In genomic region chr21:15732996-15733329, GRCh38 we compare ENCODE assay signal across 11 cellular contexts. TPM values are rescaled to one million over a fixed set of nuclear protein-coding genes. Genes with fewer than 3 reads are reported as not detected.
DNase-seq lines count a peak whose midpoint lies in the region; ATAC-seq and TF ChIP-seq lines count a peak whose summit lies in the region.
"Had no signal": no experiment of that assay in that cellular context is flagged by ENCODE, and none has a peak within 500 bp of the region (broad histone marks: within the 10 kb centered on the region; RNA-seq: fewer than 3 reads in every experiment).

No MANE protein-coding gene starts in this region.

- H3K4me3 ChIP-seq in gastroesophageal sphincter (peak overlapping the region in 1 of 2 donors; percentile 93), stomach (peak overlapping the region; percentile 75 to 90 (median 84))

- H3K36me3 ChIP-seq in gastroesophageal sphincter (no peaks in the 10 kb centered on the region), stomach (no peaks in the 10 kb centered on the region)

- no peaks in the 10 kb centered on the region for H3K27me3 Mint-ChIP-seq in activated T-cell treated with anti-CD3 and anti-CD28 coated beads, Interleukin-2, amount 50 U/mL, for 4 hours (ENCODE audit: low read depth)

- WGBS in gastroesophageal sphincter (ENCODE audit: low coverage in 1 of 2), 2 donors, result 34 to 40% methylated on average over 2 to 3 of the region's 3 CpGs
- 3 to 16% (median 15%) methylated on average over 3 of the region's 3 CpGs for WGBS in stomach, 5 donors

- H3K4me3 Mint-ChIP-seq in activated T-cell treated with anti-CD3 and anti-CD28 coated beads, Interleukin-2, amount 50 U/mL, for 4 hours, result peak overlapping the region; percentile 63

- H3K9me3 ChIP-seq in gastroesophageal sphincter (no peaks in the 10 kb centered on the region), stomach (no peaks in the 10 kb centered on the region)

- intact Hi-C loops in stomach (cut with DNase I; ENCODE audit: low total_unique reads), result no loop called here

- H3K4me1 ChIP-seq in gastroesophageal sphincter (peaks cover 5 to 70% (median 9%) of the 10 kb centered on the region in 3 donors), stomach (peaks cover 15 to 71% (median 44%) of the 10 kb centered on the region in 4 donors)
- H3K4me1 ChIP-seq: parathyroid adenoma had no signal

- no peak for ATAC-seq in activated T-cell treated with anti-CD3 and anti-CD28 coated beads, Interleukin-2, amount 50 U/mL, for 4 hours
- no peak for ATAC-seq in gastroesophageal sphincter

- H3K27me3 ChIP-seq in gastroesophageal sphincter (no peaks in the 10 kb centered on the region), stomach (no peaks in the 10 kb centered on the region)

- no peak for DNase-seq in activated T-cell treated with anti-CD3 and anti-CD28 coated beads, Interleukin-2, amount 50 U/mL, for 4 hours
- DNase-seq in activated T-cell treated with anti-CD3 and anti-CD28 coated beads, Interleukin-2, amount 50 U/mL, for 1 hour, result no peak
- DNase-seq in stomach, result no peak
- no peak for DNase-seq in SW480 (ENCODE audit: low spot score)
- DNase-seq in AML-193 (lab: John Stamatoyannopoulos, UW), result no peak
- no peak for DNase-seq in RPMI8226
- DNase-seq: C1 segment of cervical spinal cord, NCI-H2227 treated with DMSO at 0.1 percent for 48 hours had no signal

- no peaks in the 10 kb centered on the region for H3K36me3 Mint-ChIP-seq in activated T-cell treated with anti-CD3 and anti-CD28 coated beads, Interleukin-2, amount 50 U/mL, for 4 hours (ENCODE audit: insufficient read depth)

- TF ChIP-seq CTCF in VCaP (conservative IDR thresholded peaks at IDR 0.05) (no peak), gastroesophageal sphincter (IDR thresholded peaks at IDR 0.05) (no peak), stomach (IDR thresholded peaks at IDR 0.05) (no peak)

- H3K27ac ChIP-seq in VCaP (peak overlapping the region; percentile 95), gastroesophageal sphincter (peak overlapping the region in 3 of 4 donors; percentile 4 to 43 (median 29)), stomach (peak overlapping the region in 3 of 5 donors; percentile 98 to 99 (median 98))
- H3K27ac ChIP-seq: parathyroid adenoma had no signal

- no peaks in the 10 kb centered on the region for H3K9me3 Mint-ChIP-seq in activated T-cell treated with anti-CD3 and anti-CD28 coated beads, Interleukin-2, amount 50 U/mL, for 4 hours

- peaks cover 55% of the 10 kb centered on the region for H3K4me1 Mint-ChIP-seq in activated T-cell treated with anti-CD3 and anti-CD28 coated beads, Interleukin-2, amount 50 U/mL, for 4 hours (ENCODE audit: low read depth)

- TF ChIP-seq EP300 in gastroesophageal sphincter (IDR thresholded peaks at IDR 0.05) (no peak), stomach (IDR thresholded peaks at IDR 0.05) (no peak)

- TF ChIP-seq POLR2A in gastroesophageal sphincter (IDR thresholded peaks at IDR 0.05) (no peak), stomach (IDR thresholded peaks at IDR 0.05) (no peak)

RNA-seq across cellular contexts. Expression of gene USP25, which starts 3.2 kb away (rescaled TPM):
- total RNA-seq in activated T-cell treated with anti-CD3 and anti-CD28 coated beads, Interleukin-2, amount 50 U/mL, for 4 hours, result 10 to 100 TPM; 28.3 to 31.1 (median 28.4) TPM
- total RNA-seq in gastroesophageal sphincter (10 to 100 TPM; 51.2 to 77.3 (median 59.5) TPM), stomach (10 to 100 TPM; 19.8 to 91.6 (median 33.9) TPM)
- polyA plus RNA-seq in stomach, result 10 to 100 TPM in 1 of 3 donors, 1 to 10 TPM in 2; 8.2 to 14.2 (median 9.1) TPM

Comparison
In these comparisons a context has a peak if more than half of its experiments do, and no peak if none do; other contexts are left out.
1. H3K27ac ChIP-seq: peak in every context shown above with its lines; median percentile 98 in stomach; 95 in VCaP; 29 in gastroesophageal sphincter.